ENCODE assay signal across 8 cellular contexts in genomic region chr1:145508053-145508452, GRCh38.
DNase-seq lines count a peak whose midpoint lies in the region; ATAC-seq, FAIRE-seq and TF ChIP-seq lines count a peak whose summit lies in the region.
"Not testable (repeated sequence)": the region's sequence is repeated elsewhere in the genome, so short reads cannot be mapped to it uniquely, and the experiment has no call there.

No MANE protein-coding gene starts in this region.

- no CpG with 5 or more reads among the region's 1 CpG for WGBS in A549 (ENCODE audit: missing lambda C conversion rate)
- no CpG with 5 or more reads among the region's 1 CpG for WGBS in heart left ventricle, 4 donors

- H3K27ac Mint-ChIP-seq in activated T-helper 17 cell treated with anti-CD3 and anti-CD28 coated beads, Interleukin-2, amount 50 U/mL, for 72 hours; stimulated activated naive B cell treated with anti-CD40 and anti-IgM and Interleukin-4, amounts not matched to agents 10 μg/mL and 1 μg/mL and 100 μg/mL, for 72 hours: not testable (repeated sequence)

- not testable (repeated sequence) for H3K4me3 ChIP-seq in A549; RWPE2 (ENCODE audit: severe bottlenecking); heart left ventricle; mucosa of descending colon

- H3K36me3 ChIP-seq in RWPE2 (ENCODE audit: low read depth); heart left ventricle; mucosa of descending colon (ENCODE audit: low read depth): not testable (repeated sequence)

- not testable (repeated sequence) for FAIRE-seq in A549 (lab: Jason Lieb, UNC)

- CTCF ChIA-PET in A549 (lab: Yijun Ruan, JAX): not testable (repeated sequence)

- not testable (repeated sequence) for TF ChIP-seq CTCF in A549 (IDR thresholded peaks at IDR 0.05); RWPE2 (IDR thresholded peaks at IDR 0.05; ENCODE audit: poor library complexity, severe bottlenecking); heart left ventricle (IDR thresholded peaks at IDR 0.05); mucosa of descending colon (IDR thresholded peaks at IDR 0.05)

- not testable (repeated sequence) for TF ChIP-seq POLR2A in A549 (IDR thresholded peaks at IDR 0.05; ENCODE audit: low read length); heart left ventricle (IDR thresholded peaks at IDR 0.05)

- H3K36me3 Mint-ChIP-seq in activated T-helper 17 cell treated with anti-CD3 and anti-CD28 coated beads, Interleukin-2, amount 50 U/mL, for 72 hours (ENCODE audit: low read depth); stimulated activated naive B cell treated with anti-CD40 and anti-IgM and Interleukin-4, amounts not matched to agents 10 μg/mL and 1 μg/mL and 100 μg/mL, for 72 hours: not testable (repeated sequence)

- not testable (repeated sequence) for TF ChIP-seq RAD21 in A549 (conservative IDR thresholded peaks at IDR 0.05 in 1 of 2, IDR thresholded peaks at IDR 0.05 in 1 of 2)

- not testable (repeated sequence) for DNase-seq in A549 (ENCODE audit: low read depth in 1 of 2, low spot score in 1 of 2); RWPE2 (ENCODE audit: low spot score); heart left ventricle; mucosa of descending colon; stimulated activated naive B cell treated with anti-CD40 and anti-IgM and Interleukin-4, amounts not matched to agents 10 μg/mL and 1 μg/mL and 100 μg/mL, for 72 hours

- peak; percentile 77 to 78 for ATAC-seq in A549
- ATAC-seq in GM18907 (IDR thresholded peaks at IDR 0.05; ENCODE audit: unreplicated experiment): peak; percentile 70
- ATAC-seq in HG02798 (IDR thresholded peaks at IDR 0.05; ENCODE audit: poor library complexity, unreplicated experiment): peak; percentile 74
- ATAC-seq in RWPE2 (ENCODE audit: low read depth): peak; percentile 68
- ATAC-seq in activated T-helper 17 cell treated with anti-CD3 and anti-CD28 coated beads, Interleukin-2, amount 50 U/mL, for 72 hours (replicated peaks): peak; percentile 51
- ATAC-seq in heart left ventricle: peak in 3 of 4 donors; percentile 59 to 85 (median 84)
- ATAC-seq in mucosa of descending colon: peak; percentile 92
- peak; percentile 77 to 78 for ATAC-seq in stimulated activated naive B cell treated with anti-CD40 and anti-IgM and Interleukin-4, amounts not matched to agents 10 μg/mL and 1 μg/mL and 100 μg/mL, for 72 hours (replicated peaks)

- H3K4me1 ChIP-seq in A549; RWPE2 (ENCODE audit: insufficient read depth, poor library complexity, severe bottlenecking); heart left ventricle; mucosa of descending colon (ENCODE audit: low read depth): not testable (repeated sequence)

- intact Hi-C loops in heart left ventricle (cut with DNase I); mucosa of descending colon (cut with DNase I, micrococcal nuclease): not testable (repeated sequence)

- H3K4me2 ChIP-seq in A549: not testable (repeated sequence)

- not testable (repeated sequence) for H3K4me3 Mint-ChIP-seq in activated T-helper 17 cell treated with anti-CD3 and anti-CD28 coated beads, Interleukin-2, amount 50 U/mL, for 72 hours; stimulated activated naive B cell treated with anti-CD40 and anti-IgM and Interleukin-4, amounts not matched to agents 10 μg/mL and 1 μg/mL and 100 μg/mL, for 72 hours

- H3K27me3 ChIP-seq in RWPE2 (ENCODE audit: insufficient read depth, poor library complexity, severe bottlenecking); heart left ventricle: not testable (repeated sequence)

- POLR2A ChIA-PET in A549 (lab: Yijun Ruan, JAX): not testable (repeated sequence)

- not testable (repeated sequence) for H3K4me1 Mint-ChIP-seq in activated T-helper 17 cell treated with anti-CD3 and anti-CD28 coated beads, Interleukin-2, amount 50 U/mL, for 72 hours; stimulated activated naive B cell treated with anti-CD40 and anti-IgM and Interleukin-4, amounts not matched to agents 10 μg/mL and 1 μg/mL and 100 μg/mL, for 72 hours

- H3K27ac ChIP-seq in A549; RWPE2 (ENCODE audit: poor library complexity, severe bottlenecking); heart left ventricle: not testable (repeated sequence)

- not testable (repeated sequence) for H3K9me3 ChIP-seq in A549; RWPE2 (ENCODE audit: severe bottlenecking); heart left ventricle; mucosa of descending colon

- not testable (repeated sequence) for TF ChIP-seq EP300 in A549 (IDR thresholded peaks at IDR 0.05)

- H3K9me3 Mint-ChIP-seq in activated T-helper 17 cell treated with anti-CD3 and anti-CD28 coated beads, Interleukin-2, amount 50 U/mL, for 72 hours; stimulated activated naive B cell treated with anti-CD40 and anti-IgM and Interleukin-4, amounts not matched to agents 10 μg/mL and 1 μg/mL and 100 μg/mL, for 72 hours: not testable (repeated sequence)

- H3K27me3 Mint-ChIP-seq in activated T-helper 17 cell treated with anti-CD3 and anti-CD28 coated beads, Interleukin-2, amount 50 U/mL, for 72 hours; stimulated activated naive B cell treated with anti-CD40 and anti-IgM and Interleukin-4, amounts not matched to agents 10 μg/mL and 1 μg/mL and 100 μg/mL, for 72 hours: not testable (repeated sequence)
